In genomic region chr7:120273476-120273975, GRCh38 we compare ENCODE assay signal across 8 cellular contexts. TPM values are rescaled to one million over a fixed set of nuclear protein-coding genes. Genes with fewer than 3 reads are reported as not detected.
DNase-seq lines count a peak whose midpoint lies in the region; ATAC-seq and TF ChIP-seq lines count a peak whose summit lies in the region.

No MANE protein-coding gene starts in this region.

- ATAC-seq in GM21528 (IDR thresholded peaks at IDR 0.05; ENCODE audit: low FRiP score, unreplicated experiment): peak; percentile 70
- ATAC-seq in Right ventricle myocardium inferior: no peak

- intact Hi-C loops in Right ventricle myocardium inferior (cut with DNase I): loop anchor here (2.0 kb wide), 1 partner anchor 339 kb away; no protein-coding TSS in a partner anchor
- intact Hi-C loops in posterior cingulate gyrus (cut with DNase I): loop anchor here (2.0 kb wide), 2 partner anchors 337 to 1003 kb away; no protein-coding TSS in a partner anchor

- H3K4me3 ChIP-seq in GM12864 (ENCODE audit: low read depth, low read length) (peak overlapping the region; percentile 98), WI38 (ENCODE audit: low read depth, low read length) (peak overlapping the region; percentile 64)

- DNase-seq in GM12864 (ENCODE audit: low read depth): peak; percentile 37
- peak; percentile 34 for DNase-seq in HuH-7 (ENCODE audit: low spot score)
- peak; percentile 68 for DNase-seq in Right ventricle myocardium inferior (ENCODE audit: missing footprints)
- peak; percentile 19 to 93 (median 62) for DNase-seq in posterior cingulate gyrus
- DNase-seq in COLO829 (ENCODE audit: low spot score): no peak
- DNase-seq in CD1c-positive myeloid dendritic cell (ENCODE audit: extremely low spot score): no peak

- no peak for TF ChIP-seq CTCF in GM12864 (IDR thresholded peaks at IDR 0.05; ENCODE audit: low read depth, low read length, missing control alignments)
- TF ChIP-seq CTCF in WI38 (IDR thresholded peaks at IDR 0.05; ENCODE audit: low read depth, low read length): no peak

RNA-seq across cellular contexts. Expression of gene KCND2, which starts 0.6 kb away (rescaled TPM):
- total RNA-seq in Right ventricle myocardium inferior: not detected

Comparison
In these comparisons a context has a peak if more than half of its experiments do, and no peak if none do; other contexts are left out.
1. DNase-seq: peak in GM12864 (single experiment), HuH-7 (single experiment), Right ventricle myocardium inferior (single experiment) and posterior cingulate gyrus (10 of 10); none in COLO829 (single experiment) and CD1c-positive myeloid dendritic cell (single experiment).